Comparison of ENCODE assay signal across 8 cellular contexts in genomic region chr20:50116368-50116999, GRCh38. TPM values are rescaled to one million over a fixed set of nuclear protein-coding genes. Genes with fewer than 3 reads are reported as not detected.
A peak's percentile ranks its signal among the peaks of the same experiment; 100 is the strongest.
DNase-seq lines count a peak whose midpoint lies in the region; ATAC-seq, FAIRE-seq and TF ChIP-seq lines count a peak whose summit lies in the region.

No MANE protein-coding gene starts in this region.

- peaks cover 11% of the 10 kb centered on the region for H3K36me3 Mint-ChIP-seq in activated CD4-positive, alpha-beta T cell treated with anti-CD3 and anti-CD28 coated beads for 36 hours (ENCODE audit: low read depth)
- H3K36me3 Mint-ChIP-seq in activated naive CD8-positive, alpha-beta T cell treated with anti-CD3 and anti-CD28 coated beads, Interleukin-2, amount 10 ng/mL, durations not matched to agents 7 days and 5 days = peaks cover 8% of the 10 kb centered on the region

- no peaks in the 10 kb centered on the region for H3K36me3 ChIP-seq in kidney (ENCODE audit: control insufficient read depth in 1 of 2, insufficient read depth in 2 of 2, low read length in 2 of 2)

- H3K4me3 Mint-ChIP-seq in activated CD4-positive, alpha-beta T cell treated with anti-CD3 and anti-CD28 coated beads for 36 hours = peak overlapping the region; percentile 93
- H3K4me3 Mint-ChIP-seq in activated naive CD8-positive, alpha-beta T cell treated with anti-CD3 and anti-CD28 coated beads, Interleukin-2, amount 10 ng/mL, durations not matched to agents 7 days and 5 days = peak overlapping the region; percentile 94

- POLR2A ChIA-PET in activated CD4-positive, alpha-beta T cell treated with anti-CD3 and anti-CD28 coated beads for 36 hours (lab: Charles Lee) = interaction anchor here (0.6 to 0.9 kb wide), 3 partner anchors 37 to 836 kb away, joined by 3 to 5 read pairs (median 3); partner anchors contain the start of gene PEDS1
- POLR2A ChIA-PET in activated naive CD8-positive, alpha-beta T cell treated with anti-CD3 and anti-CD28 coated beads, Interleukin-2, amount 10 ng/mL, durations not matched to agents 7 days and 5 days (lab: Charles Lee) = interaction anchor here (0.6 to 2.0 kb wide), 4 partner anchors 10 to 927 kb away, joined by 3 to 22 read pairs (median 10); partner anchors contain the start of gene PEDS1

- H3K27ac ChIP-seq in kidney (ENCODE audit: low read depth in 2 of 2, low read length in 2 of 2) = no peak overlapping the region
- peak overlapping the region; percentile 45 for H3K27ac ChIP-seq in temporal lobe (ENCODE audit: low read depth, low read length)

- DNase-seq in activated CD4-positive, alpha-beta T cell treated with anti-CD3 and anti-CD28 coated beads for 36 hours = peak; percentile 37
- no peak for DNase-seq in activated CD4-positive, alpha-beta T cell treated with anti-CD3 and anti-CD28 coated beads, Interleukin-2, amount 50 U/mL, for 4 hours
- DNase-seq in activated naive CD8-positive, alpha-beta T cell treated with anti-CD3 and anti-CD28 coated beads, Interleukin-2, amount 10 ng/mL, durations not matched to agents 7 days and 5 days = no peak
- DNase-seq in kidney = peak; percentile 59
- DNase-seq in NCI-H345 treated with DMSO at 0.1 percent for 48 hours (lab: John Stamatoyannopoulos, UW; ENCODE audit: unreplicated experiment) = no peak
- no peak for DNase-seq in UCSD-AML1 (lab: John Stamatoyannopoulos, UW; ENCODE audit: unreplicated experiment)

- H3K27me3 Mint-ChIP-seq in activated CD4-positive, alpha-beta T cell treated with anti-CD3 and anti-CD28 coated beads for 36 hours = no peaks in the 10 kb centered on the region
- no peaks in the 10 kb centered on the region for H3K27me3 Mint-ChIP-seq in activated naive CD8-positive, alpha-beta T cell treated with anti-CD3 and anti-CD28 coated beads, Interleukin-2, amount 10 ng/mL, durations not matched to agents 7 days and 5 days

- peak overlapping the region; percentile 51 to 84 for H3K4me3 ChIP-seq in kidney (ENCODE audit: low read length in 2 of 2)

- peaks cover 25% of the 10 kb centered on the region in 2 donors for H3K4me1 ChIP-seq in kidney (ENCODE audit: control insufficient read depth in 1 of 2, insufficient read depth in 1 of 2, low read depth in 1 of 2, low read length in 2 of 2)

- no peaks in the 10 kb centered on the region for H3K9me3 ChIP-seq in kidney (ENCODE audit: control insufficient read depth in 1 of 2, low read length in 2 of 2)

- H3K27ac Mint-ChIP-seq in activated CD4-positive, alpha-beta T cell treated with anti-CD3 and anti-CD28 coated beads for 36 hours = peak overlapping the region; percentile 88
- H3K27ac Mint-ChIP-seq in activated naive CD8-positive, alpha-beta T cell treated with anti-CD3 and anti-CD28 coated beads, Interleukin-2, amount 10 ng/mL, durations not matched to agents 7 days and 5 days = peak overlapping the region; percentile 94

- peak overlapping the region in 1 of 2 donors; percentile 72 for H3K9ac ChIP-seq in kidney (ENCODE audit: low read length in 2 of 2)

- FAIRE-seq in kidney (lab: Jason Lieb, UNC) = no peak

- intact Hi-C loops in activated CD4-positive, alpha-beta T cell treated with anti-CD3 and anti-CD28 coated beads for 36 hours (cut with DNase I, micrococcal nuclease) = loop anchor here (1.0 to 10.0 kb wide), 2 partner anchors 53 to 932 kb away; partner anchors contain the start of gene STAU1 (in 1 of the 2)
- intact Hi-C loops in kidney (cut with DNase I) = no loop called here

- no peak for TF ChIP-seq CTCF in kidney (IDR thresholded peaks at IDR 0.05; ENCODE audit: borderline replicate concordance, extremely low read depth, insufficient read depth)

- no peaks in the 10 kb centered on the region for H3K9me3 Mint-ChIP-seq in activated CD4-positive, alpha-beta T cell treated with anti-CD3 and anti-CD28 coated beads for 36 hours (ENCODE audit: low read depth)
- no peaks in the 10 kb centered on the region for H3K9me3 Mint-ChIP-seq in activated naive CD8-positive, alpha-beta T cell treated with anti-CD3 and anti-CD28 coated beads, Interleukin-2, amount 10 ng/mL, durations not matched to agents 7 days and 5 days

- ATAC-seq in activated CD4-positive, alpha-beta T cell treated with anti-CD3 and anti-CD28 coated beads for 36 hours = no peak
- ATAC-seq in activated naive CD8-positive, alpha-beta T cell treated with anti-CD3 and anti-CD28 coated beads, Interleukin-2, amount 10 ng/mL, durations not matched to agents 7 days and 5 days (ENCODE audit: low read depth) = no peak
- ATAC-seq in HG02678 (IDR thresholded peaks at IDR 0.05; ENCODE audit: unreplicated experiment) = no peak

- H3K4me1 Mint-ChIP-seq in activated CD4-positive, alpha-beta T cell treated with anti-CD3 and anti-CD28 coated beads for 36 hours = peaks cover 32% of the 10 kb centered on the region
- peaks cover 35% of the 10 kb centered on the region for H3K4me1 Mint-ChIP-seq in activated naive CD8-positive, alpha-beta T cell treated with anti-CD3 and anti-CD28 coated beads, Interleukin-2, amount 10 ng/mL, durations not matched to agents 7 days and 5 days

- CTCF ChIA-PET in activated CD4-positive, alpha-beta T cell treated with anti-CD3 and anti-CD28 coated beads for 36 hours (lab: Charles Lee) = interaction anchor here (0.7 to 8.9 kb wide), 17 partner anchors 12 to 202 kb away, joined by 3 to 172 read pairs (median 3); partner anchors contain the start of genes CEBPB and PEDS1

RNA-seq across cellular contexts. Expression of gene UBE2V1, which starts 3.5 kb away (rescaled TPM):
- total RNA-seq in activated CD4-positive, alpha-beta T cell treated with anti-CD3 and anti-CD28 coated beads for 36 hours = 100 to 1,000 TPM; 177 to 265 TPM
- total RNA-seq in activated naive CD8-positive, alpha-beta T cell treated with anti-CD3 and anti-CD28 coated beads, Interleukin-2, amount 10 ng/mL, durations not matched to agents 7 days and 5 days = 100 to 1,000 TPM; 124 to 140 TPM
- total RNA-seq in kidney = 99.1 TPM
- polyA plus RNA-seq in kidney (ENCODE audit: insufficient read depth, low read depth, low replicate concordance) = 105 TPM
- 38.4 TPM for total RNA-seq in temporal lobe

RNA-seq across cellular contexts. Expression of gene PEDS1, which starts 37.0 kb away (rescaled TPM):
- total RNA-seq in activated CD4-positive, alpha-beta T cell treated with anti-CD3 and anti-CD28 coated beads for 36 hours = 10 to 100 TPM; 13.2 to 16.8 TPM
- 10 to 100 TPM; 22.1 to 24.5 TPM for total RNA-seq in activated naive CD8-positive, alpha-beta T cell treated with anti-CD3 and anti-CD28 coated beads, Interleukin-2, amount 10 ng/mL, durations not matched to agents 7 days and 5 days
- total RNA-seq in kidney = 16.3 TPM
- polyA plus RNA-seq in kidney (ENCODE audit: insufficient read depth, low read depth, low replicate concordance) = 18.3 TPM
- total RNA-seq in temporal lobe = 6.6 TPM

Comparison
In these comparisons a context has a peak if more than half of its experiments do, and no peak if none do; other contexts are left out.
1. DNase-seq: peak in activated CD4-positive, alpha-beta T cell treated with anti-CD3 and anti-CD28 coated beads for 36 hours (single experiment) and kidney (single experiment); none in activated CD4-positive, alpha-beta T cell treated with anti-CD3 and anti-CD28 coated beads, Interleukin-2, amount 50 U/mL, for 4 hours (0 of 2), activated naive CD8-positive, alpha-beta T cell treated with anti-CD3 and anti-CD28 coated beads, Interleukin-2, amount 10 ng/mL, durations not matched to agents 7 days and 5 days (single experiment), NCI-H345 treated with DMSO at 0.1 percent for 48 hours (single experiment) and UCSD-AML1 (single experiment).